ENCODE assay signal across 8 cellular contexts in the genomic region with DNA sequence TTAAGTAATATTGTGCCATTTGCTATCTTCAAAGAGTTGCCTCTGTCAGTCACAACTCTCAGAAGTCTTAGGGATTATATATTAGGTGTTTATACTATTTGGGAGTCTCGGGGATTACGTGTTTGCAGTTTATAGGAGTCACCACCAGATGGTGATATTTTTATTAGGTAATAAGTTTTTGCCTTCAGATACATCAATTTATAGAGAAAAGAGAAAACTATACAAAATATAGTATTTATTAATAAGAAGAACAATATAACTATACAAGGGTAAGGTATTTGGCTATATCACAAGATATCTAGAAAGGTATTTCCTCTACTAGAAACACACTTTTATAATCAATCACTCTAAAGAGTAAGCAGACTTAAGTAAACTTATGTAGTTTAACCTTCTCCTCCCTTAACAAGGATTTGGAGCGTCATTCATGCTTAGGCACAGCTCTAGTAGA. TPM values are rescaled to one million over a fixed set of nuclear protein-coding genes. Genes with fewer than 3 reads are reported as not detected.
DNase-seq lines count a peak whose midpoint lies in the region; ATAC-seq and TF ChIP-seq lines count a peak whose summit lies in the region.

No MANE protein-coding gene starts in this region.

- no peaks in the 10 kb centered on the region for H3K27me3 Mint-ChIP-seq in neural progenitor cell (ENCODE audit: insufficient read depth, low read depth)
- peaks cover 32% of the 10 kb centered on the region for H3K27me3 Mint-ChIP-seq in activated CD4-positive, alpha-beta T cell treated with anti-CD3 and anti-CD28 coated beads, Interleukin-2, amount 10 ng/mL, durations not matched to agents 24 days and 14 days

- no peak overlapping the region for H3K9ac ChIP-seq in neural progenitor cell

- H3K4me2 ChIP-seq in neural progenitor cell: no peak overlapping the region

- H3K36me3 ChIP-seq in neural progenitor cell: no peaks in the 10 kb centered on the region

- H4K20me1 ChIP-seq in neural progenitor cell (ENCODE audit: low read depth): no peaks in the 10 kb centered on the region

- no peaks in the 10 kb centered on the region for H3K4me1 Mint-ChIP-seq in neural progenitor cell
- no peaks in the 10 kb centered on the region for H3K4me1 Mint-ChIP-seq in activated CD4-positive, alpha-beta T cell treated with anti-CD3 and anti-CD28 coated beads, Interleukin-2, amount 10 ng/mL, durations not matched to agents 24 days and 14 days

- H3K4me1 ChIP-seq in neural progenitor cell: no peaks in the 10 kb centered on the region

- intact Hi-C loops in activated CD4-positive, alpha-beta T cell treated with anti-CD3 and anti-CD28 coated beads, Interleukin-2, amount 10 ng/mL, durations not matched to agents 24 days and 14 days (cut with micrococcal nuclease): loop anchor here (1.0 kb wide), 1 partner anchor 1367 kb away; no protein-coding TSS in a partner anchor

- no peak overlapping the region for H3K4me3 ChIP-seq in HFF-Myc (replicated peaks; ENCODE audit: low read depth, low read length)
- H3K4me3 ChIP-seq in neural progenitor cell: no peak overlapping the region

- no peaks in the 10 kb centered on the region for H3K36me3 Mint-ChIP-seq in neural progenitor cell
- no peaks in the 10 kb centered on the region for H3K36me3 Mint-ChIP-seq in activated CD4-positive, alpha-beta T cell treated with anti-CD3 and anti-CD28 coated beads, Interleukin-2, amount 10 ng/mL, durations not matched to agents 24 days and 14 days (ENCODE audit: low read depth)

- H3K4me3 Mint-ChIP-seq in neural progenitor cell: no peak overlapping the region
- H3K4me3 Mint-ChIP-seq in activated CD4-positive, alpha-beta T cell treated with anti-CD3 and anti-CD28 coated beads, Interleukin-2, amount 10 ng/mL, durations not matched to agents 24 days and 14 days: no peak overlapping the region

- no peaks in the 10 kb centered on the region for H3F3A ChIP-seq in neural progenitor cell (ENCODE audit: low read depth)

- no peaks in the 10 kb centered on the region for H3K9me3 Mint-ChIP-seq in neural progenitor cell
- H3K9me3 Mint-ChIP-seq in activated CD4-positive, alpha-beta T cell treated with anti-CD3 and anti-CD28 coated beads, Interleukin-2, amount 10 ng/mL, durations not matched to agents 24 days and 14 days: no peaks in the 10 kb centered on the region

- no peak for TF ChIP-seq CTCF in HFF-Myc (IDR thresholded peaks at IDR 0.05; ENCODE audit: low read depth, low read length, missing control alignments)
- TF ChIP-seq CTCF in neural progenitor cell (IDR thresholded peaks at IDR 0.05): peak; percentile 66

- DNase-seq in DMS53 treated with DMSO at 0.1 percent for 48 hours (lab: John Stamatoyannopoulos, UW; ENCODE audit: unreplicated experiment) (peak; percentile 54), HFF-Myc (ENCODE audit: extremely low read depth, low read depth) (peak; percentile 20), NCI-H774 (lab: John Stamatoyannopoulos, UW) (peak; percentile 12), dedifferentiated amniotic fluid mesenchymal stem cell (ENCODE audit: extremely low spot score) (peak; percentile 52), neural progenitor cell (ENCODE audit: low spot score) (peak; percentile 41), HPDE6-E6E7 (ENCODE audit: extremely low spot score) (no peak)
- DNase-seq in activated CD4-positive, alpha-beta T cell treated with anti-CD3 and anti-CD28 coated beads, Interleukin-2, amount 10 ng/mL, durations not matched to agents 24 days and 14 days: no peak

- no peak for ATAC-seq in GM21526 (IDR thresholded peaks at IDR 0.05; ENCODE audit: low FRiP score, unreplicated experiment)

- no peak overlapping the region for H3K27ac Mint-ChIP-seq in neural progenitor cell
- H3K27ac Mint-ChIP-seq in activated CD4-positive, alpha-beta T cell treated with anti-CD3 and anti-CD28 coated beads, Interleukin-2, amount 10 ng/mL, durations not matched to agents 24 days and 14 days: no peak overlapping the region

- H3K27me3 ChIP-seq in neural progenitor cell: no peaks in the 10 kb centered on the region

- no peak overlapping the region for H3K27ac ChIP-seq in neural progenitor cell

- H2AFZ ChIP-seq in neural progenitor cell (replicated peaks): no peak overlapping the region

- no peaks in the 10 kb centered on the region for H3K9me3 ChIP-seq in neural progenitor cell (ENCODE audit: low read depth)

- no peaks in the 10 kb centered on the region for H3K79me2 ChIP-seq in neural progenitor cell (ENCODE audit: low read depth)

RNA-seq across cellular contexts. Expression of gene DHX36, which starts 10.7 kb away (rescaled TPM):
- total RNA-seq in neural progenitor cell (ENCODE audit: low replicate concordance): 70.8 and 91.8 TPM in 2 replicates
- total RNA-seq in activated CD4-positive, alpha-beta T cell treated with anti-CD3 and anti-CD28 coated beads, Interleukin-2, amount 10 ng/mL, durations not matched to agents 24 days and 14 days: 92.5 and 93.3 TPM in 2 replicates

Comparison
In these comparisons a context has a peak if more than half of its experiments do, and no peak if none do; other contexts are left out.
1. DNase-seq: peak in DMS53 treated with DMSO at 0.1 percent for 48 hours (single experiment), HFF-Myc (single experiment), NCI-H774 (single experiment), dedifferentiated amniotic fluid mesenchymal stem cell (single experiment) and neural progenitor cell (single experiment); none in activated CD4-positive, alpha-beta T cell treated with anti-CD3 and anti-CD28 coated beads, Interleukin-2, amount 10 ng/mL, durations not matched to agents 24 days and 14 days (single experiment) and HPDE6-E6E7 (single experiment).